8 cellular contexts compared by ENCODE assay signal in genomic region chr14:92686763-92687427, GRCh38.
DNase-seq lines count a peak whose midpoint lies in the region; ATAC-seq and TF ChIP-seq lines count a peak whose summit lies in the region.

No MANE protein-coding gene starts in this region.

- WGBS in smooth muscle cell (ENCODE audit: low lambda C conversion rate): 2% methylated on average over 40 of the region's 46 CpGs

- H3K9ac ChIP-seq in smooth muscle cell (ENCODE audit: low read depth): no peak overlapping the region

- TF ChIP-seq CTCF in AG10803 (conservative IDR thresholded peaks at IDR 0.05; ENCODE audit: low read length) (peak; percentile 83), breast epithelium (IDR thresholded peaks at IDR 0.05) (peak; percentile 80 to 93 (median 93)), smooth muscle cell (IDR thresholded peaks at IDR 0.05; ENCODE audit: borderline replicate concordance, insufficient read depth, poor library complexity, severe bottlenecking) (peak; percentile 98)

- no peak overlapping the region for H3K4me3 ChIP-seq in AG10803 (ENCODE audit: low read length)
- peak overlapping the region; percentile 19 to 57 (median 37) for H3K4me3 ChIP-seq in breast epithelium
- peak overlapping the region; percentile 45 for H3K4me3 ChIP-seq in smooth muscle cell

- peak overlapping the region; percentile 62 for H2AFZ ChIP-seq in smooth muscle cell (ENCODE audit: low read depth)

- no peaks in the 10 kb centered on the region for H4K20me1 ChIP-seq in smooth muscle cell (ENCODE audit: low read depth)

- peak; percentile 54 for DNase-seq in AG10803 (ENCODE audit: low read depth)
- peak; percentile 63 for DNase-seq in NCI-H1048 (lab: John Stamatoyannopoulos, UW)
- peak; percentile 70 for DNase-seq in T-helper 9 cell
- DNase-seq in breast epithelium (ENCODE audit: low spot score in 2 of 2): peak; percentile 51 to 67
- DNase-seq in iPS-NIHi7 (ENCODE audit: extremely low spot score): peak; percentile 98
- DNase-seq in smooth muscle cell (lab: John Stamatoyannopoulos, UW; ENCODE audit: unreplicated experiment): peak; percentile 70
- DNase-seq in SKM-1 treated with dmso at 0.1 percent for 144 hours (lab: John Stamatoyannopoulos, UW; ENCODE audit: unreplicated experiment): no peak

- H3K4me1 ChIP-seq in breast epithelium: no peaks in the 10 kb centered on the region
- no peaks in the 10 kb centered on the region for H3K4me1 ChIP-seq in smooth muscle cell (ENCODE audit: low read depth)

- no peaks in the 10 kb centered on the region for H3F3A ChIP-seq in smooth muscle cell (ENCODE audit: low read depth)

- no peaks in the 10 kb centered on the region for H3K79me2 ChIP-seq in smooth muscle cell (ENCODE audit: low read depth)

- H3K27me3 ChIP-seq in breast epithelium (no peaks in the 10 kb centered on the region), smooth muscle cell (ENCODE audit: low read depth) (peaks cover 14% of the 10 kb centered on the region)

- TF ChIP-seq POLR2A in breast epithelium (IDR thresholded peaks at IDR 0.05): no peak

- ATAC-seq in GM19438 (IDR thresholded peaks at IDR 0.05; ENCODE audit: low read depth, unreplicated experiment): peak; percentile 71

- intact Hi-C loops in breast epithelium (cut with DNase I; ENCODE audit: low total_unique reads): loop anchor here (10.0 kb wide), 1 partner anchor 98 kb away; no protein-coding TSS in a partner anchor

- H3K9me3 ChIP-seq in breast epithelium (no peaks in the 10 kb centered on the region), smooth muscle cell (replicated peaks; ENCODE audit: low read depth) (no peaks in the 10 kb centered on the region)

- peak overlapping the region; percentile 91 for H3K4me2 ChIP-seq in smooth muscle cell

- H3K36me3 ChIP-seq in breast epithelium (no peaks in the 10 kb centered on the region), smooth muscle cell (ENCODE audit: low read depth) (no peaks in the 10 kb centered on the region)

- H3K27ac ChIP-seq in breast epithelium (no peak overlapping the region), smooth muscle cell (ENCODE audit: low read depth) (no peak overlapping the region)
